ENCODE assay signal across 1 cellular context in the genomic region with DNA sequence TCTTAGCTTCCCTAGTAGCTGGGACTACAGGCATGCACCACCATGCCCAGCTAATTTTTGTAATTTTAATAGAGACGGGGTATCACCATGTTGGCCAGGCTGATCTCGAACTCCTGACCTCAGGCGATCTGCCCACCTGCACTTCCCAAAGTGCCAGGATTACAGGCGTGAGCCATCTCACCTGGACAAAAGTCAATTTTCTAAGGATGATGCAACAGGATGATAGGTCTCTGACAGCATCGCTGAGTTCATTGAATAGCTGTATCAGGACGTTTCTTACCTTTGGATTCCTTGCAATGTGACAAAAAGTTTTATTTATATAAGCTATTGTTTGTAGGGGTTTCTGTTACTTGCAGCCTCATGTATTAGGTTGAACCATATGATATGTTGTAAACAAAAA.
A peak's percentile ranks its signal among the peaks of the same experiment; 100 is the strongest.
TF ChIP-seq lines count a peak whose summit lies in the region.

No MANE protein-coding gene starts in this region.

TF ChIP-seq in IMR-90, 13 proteins besides CTCF, POLR2A, EP300 and RAD21:
- TF ChIP-seq CHD1 (IDR thresholded peaks at IDR 0.05; ENCODE audit: low read depth, low read length) (no peak), CEBPB (IDR thresholded peaks at IDR 0.05; ENCODE audit: low read depth, low read length) (0 out of 2 replicates have a peak, but pooled peaks have one; percentile 45)
